8 cellular contexts compared by ENCODE assay signal in the genomic region with DNA sequence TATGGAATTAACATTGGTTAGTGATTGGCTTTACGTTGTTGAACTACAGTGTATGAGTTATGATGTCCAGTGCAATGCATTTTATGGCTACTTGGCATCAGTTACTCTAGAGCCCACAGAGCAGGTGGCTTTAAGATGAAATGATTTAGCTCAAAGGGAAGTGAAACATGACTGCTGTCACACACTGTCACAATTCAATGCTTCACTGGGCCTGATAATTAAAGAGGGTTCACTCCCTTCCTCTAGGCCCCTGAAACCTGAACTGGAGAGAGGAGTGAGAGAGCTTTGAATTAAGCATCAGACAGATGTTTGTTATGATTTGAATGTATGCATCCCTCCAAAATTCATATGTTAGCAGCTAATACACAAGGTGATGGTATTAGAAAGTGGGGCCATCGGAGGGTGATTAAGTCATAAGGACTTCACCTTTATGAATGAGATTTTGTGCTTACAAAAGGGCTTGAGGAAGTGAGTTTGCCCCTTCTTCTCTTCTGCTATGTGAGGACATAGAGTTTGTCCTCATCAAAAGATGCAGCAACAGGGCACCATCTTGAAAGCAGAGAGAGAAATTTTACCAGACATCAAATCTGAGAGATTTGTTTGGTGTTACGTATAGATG.
A peak's percentile ranks its signal among the peaks of the same experiment; 100 is the strongest.
DNase-seq lines count a peak whose midpoint lies in the region; ATAC-seq, FAIRE-seq and TF ChIP-seq lines count a peak whose summit lies in the region.
"Had no signal": no experiment of that assay in that cellular context is flagged by ENCODE, and none has a peak within 500 bp of the region (broad histone marks: within the 10 kb centered on the region; RNA-seq: fewer than 3 reads in every experiment).

No MANE protein-coding gene starts in this region.

- DNase-seq in NCI-H526 treated with DMSO at 0.1 percent for 48 hours (lab: John Stamatoyannopoulos, UW) (no peak), H54 (ENCODE audit: insufficient read length, low spot score) (no peak)
- no peak for DNase-seq in stimulated activated CD4-positive, alpha-beta T cell treated with anti-CD3 and anti-CD28 coated beads, Interleukin-2, amount 100 ng/mL, for 48 hours
- DNase-seq: MG63 had no signal

- FAIRE-seq in H54 (lab: Jason Lieb, UNC), result no peak

- peaks cover 4% of the 10 kb centered on the region for H3K4me1 Mint-ChIP-seq in nephron

- no peaks in the 10 kb centered on the region for H3K36me3 Mint-ChIP-seq in nephron (ENCODE audit: low read depth)

- no peaks in the 10 kb centered on the region for H3K27me3 Mint-ChIP-seq in nephron (ENCODE audit: low read depth)

- no peak for TF ChIP-seq CTCF in nephron (IDR thresholded peaks at IDR 0.05; ENCODE audit: unreplicated experiment in 3 of 3)

- ATAC-seq in GM18907 (IDR thresholded peaks at IDR 0.05; ENCODE audit: unreplicated experiment) (peak; percentile 99), GM21723 (IDR thresholded peaks at IDR 0.05; ENCODE audit: unreplicated experiment) (peak; percentile 99), HG03439 (IDR thresholded peaks at IDR 0.05; ENCODE audit: unreplicated experiment) (peak; percentile 97)

- peaks cover 3% of the 10 kb centered on the region for H3K9me3 Mint-ChIP-seq in nephron

- peak overlapping the region in 2 of 3 experiments; percentile 11 to 65 for H3K27ac Mint-ChIP-seq in nephron

- H3K4me3 Mint-ChIP-seq in nephron, result no peak overlapping the region

- TF ChIP-seq POLR2A in H54 (IDR thresholded peaks at IDR 0.05; ENCODE audit: low read depth, low read length), result no peak
